ENCODE assay signal across 1 cellular context in genomic region chr11:70111269-70112016, GRCh38.
A peak's percentile ranks its signal among the peaks of the same experiment; 100 is the strongest.
TF ChIP-seq lines count a peak whose summit lies in the region.

No MANE protein-coding gene starts in this region.

TF ChIP-seq in K562, 482 proteins besides CTCF, POLR2A, EP300 and RAD21 (continued from another document and continues in another):
- TF ChIP-seq CREB3L1 (IDR thresholded peaks at IDR 0.05; ENCODE audit: borderline replicate concordance, low read depth): no peak
- no peak for TF ChIP-seq PCBP2 (IDR thresholded peaks at IDR 0.05; ENCODE audit: low read depth, low read length, poor library complexity, severe bottlenecking)
- TF ChIP-seq SIX5 (IDR thresholded peaks at IDR 0.05; ENCODE audit: borderline replicate concordance in 1 of 2, insufficient read depth in 1 of 2, low read depth in 1 of 2, low read length in 2 of 2): no peak
- no peak for TF ChIP-seq PPARD (CRISPR knock-in tag; IDR thresholded peaks at IDR 0.05)
- TF ChIP-seq CEBPZ (IDR thresholded peaks at IDR 0.05; ENCODE audit: borderline replicate concordance, low read depth, low read length): no peak
- peak; percentile 51; the same call in 1 of the 2 replicates for TF ChIP-seq MYC (IDR thresholded peaks at IDR 0.05; ENCODE audit: low read depth, low read length)
- no peak for TF ChIP-seq MYC (CRISPR knock-in tag; IDR thresholded peaks at IDR 0.05; ENCODE audit: borderline replicate concordance, low read depth)
- TF ChIP-seq ZBTB7A (IDR thresholded peaks at IDR 0.05; ENCODE audit: borderline replicate concordance, control insufficient read depth, low read depth, low read length): no peak
- TF ChIP-seq ESRRA (IDR thresholded peaks at IDR 0.05; ENCODE audit: borderline replicate concordance, low read depth): peak; percentile 90
- TF ChIP-seq TFAM (CRISPR knock-in tag; conservative IDR thresholded peaks at IDR 0.05): no peak
- TF ChIP-seq LEF1 (IDR thresholded peaks at IDR 0.05): peak; percentile 46; the same call in 1 of the 2 replicates
- peak; percentile 51 for TF ChIP-seq TBP (optimal IDR thresholded peaks at IDR 0.05; ENCODE audit: low read depth, low read length)
- no peak for TF ChIP-seq DLX4 (CRISPR knock-in tag; IDR thresholded peaks at IDR 0.05)
- TF ChIP-seq EHMT2 (IDR thresholded peaks at IDR 0.05): no peak
- TF ChIP-seq MCM5 (IDR thresholded peaks at IDR 0.05; ENCODE audit: low read depth): no peak
- no peak for TF ChIP-seq FOXK1 (CRISPR knock-in tag; IDR thresholded peaks at IDR 0.05; ENCODE audit: borderline replicate concordance)
- peak in 1 of 2 experiments; percentile 89; a peak in 2 of 4 replicates for TF ChIP-seq MAZ (CRISPR knock-in tag; conservative IDR thresholded peaks at IDR 0.05 in 1 of 2, IDR thresholded peaks at IDR 0.05 in 1 of 2)
- no peak for TF ChIP-seq UBTF (IDR thresholded peaks at IDR 0.05; ENCODE audit: borderline replicate concordance in 1 of 2, low read depth in 2 of 2, low read length in 2 of 2)
- no peak for TF ChIP-seq ZNF165 (CRISPR knock-in tag; IDR thresholded peaks at IDR 0.05; ENCODE audit: borderline replicate concordance)
- TF ChIP-seq USF1 (CRISPR knock-in tag; IDR thresholded peaks at IDR 0.05): peak; percentile 57; the same call in 1 of the 2 replicates
- peak; percentile 61 for TF ChIP-seq VEZF1 (CRISPR knock-in tag; IDR thresholded peaks at IDR 0.05)
- TF ChIP-seq ZNF507 (tag; conservative IDR thresholded peaks at IDR 0.05): no peak
- TF ChIP-seq RBFOX2 (IDR thresholded peaks at IDR 0.05; ENCODE audit: low read depth, low read length): peak; percentile 63
- TF ChIP-seq THAP7 (CRISPR knock-in tag; IDR thresholded peaks at IDR 0.05): no peak
- TF ChIP-seq CSDE1 (IDR thresholded peaks at IDR 0.05): no peak
- no peak for TF ChIP-seq MTA2 (IDR thresholded peaks at IDR 0.05; ENCODE audit: low read depth)
- no peak for TF ChIP-seq HNRNPLL (IDR thresholded peaks at IDR 0.05; ENCODE audit: low read depth, low read length, poor library complexity, severe bottlenecking)
- TF ChIP-seq ZSCAN32 (CRISPR knock-in tag; IDR thresholded peaks at IDR 0.05): no peak
- peak; percentile 56; the same call in 1 of the 2 replicates for TF ChIP-seq ZNF395 (CRISPR knock-in tag; IDR thresholded peaks at IDR 0.05)
- no peak; the same call in 1 of the 2 replicates for TF ChIP-seq PML (IDR thresholded peaks at IDR 0.05; ENCODE audit: low read length)
- peak; percentile 64 for TF ChIP-seq JUND (IDR thresholded peaks at IDR 0.05; ENCODE audit: borderline replicate concordance, low read depth, low read length)
- TF ChIP-seq JUND (tag; IDR thresholded peaks at IDR 0.05; ENCODE audit: borderline replicate concordance, low read depth, low read length): peak; percentile 53; the same call in 1 of the 3 replicates
- no peak for TF ChIP-seq TOE1 (IDR thresholded peaks at IDR 0.05; ENCODE audit: borderline replicate concordance)
- TF ChIP-seq TOE1 (CRISPR knock-in tag; IDR thresholded peaks at IDR 0.05; ENCODE audit: borderline replicate concordance, low read depth): no peak
- no peak for TF ChIP-seq SRSF1 (IDR thresholded peaks at IDR 0.05; ENCODE audit: low read depth, low read length)
- TF ChIP-seq CXXC5 (CRISPR knock-in tag; IDR thresholded peaks at IDR 0.05): no peak; the same call in 1 of the 2 replicates
- TF ChIP-seq BMI1 (IDR thresholded peaks at IDR 0.05; ENCODE audit: low read length): no peak
- no peak for TF ChIP-seq ARHGAP35 (IDR thresholded peaks at IDR 0.05; ENCODE audit: partially characterized antibody)
- no peak for TF ChIP-seq CHD4 (IDR thresholded peaks at IDR 0.05; ENCODE audit: insufficient read depth, insufficient replicate concordance, low read depth, low read length, poor library complexity, severe bottlenecking)
- TF ChIP-seq ZNF696 (CRISPR knock-in tag; conservative IDR thresholded peaks at IDR 0.05): no peak
- TF ChIP-seq LCOR (CRISPR knock-in tag; IDR thresholded peaks at IDR 0.05): no peak; the same call in 1 of the 2 replicates
- TF ChIP-seq SNIP1 (IDR thresholded peaks at IDR 0.05; ENCODE audit: low read depth): no peak
- TF ChIP-seq TSHZ1 (CRISPR knock-in tag; IDR thresholded peaks at IDR 0.05): no peak
- TF ChIP-seq MBD1 (CRISPR knock-in tag; IDR thresholded peaks at IDR 0.05): no peak
- 0 out of 2 replicates have a peak, but pooled peaks have one; percentile 25 for TF ChIP-seq FOSL1 (tag; conservative IDR thresholded peaks at IDR 0.05)
- no peak for TF ChIP-seq ZNF133 (CRISPR knock-in tag; IDR thresholded peaks at IDR 0.05)
